ENCODE assay signal across 9 cellular contexts in genomic region chr12:12714276-12715001, GRCh38. TPM values are rescaled to one million over a fixed set of nuclear protein-coding genes. Genes with fewer than 3 reads are reported as not detected.
DNase-seq lines count a peak whose midpoint lies in the region; ATAC-seq and TF ChIP-seq lines count a peak whose summit lies in the region.
"Had no signal": no experiment of that assay in that cellular context is flagged by ENCODE, and none has a peak within 500 bp of the region (broad histone marks: within the 10 kb centered on the region; RNA-seq: fewer than 3 reads in every experiment).

No MANE protein-coding gene starts in this region.

- no peaks in the 10 kb centered on the region for H3K27me3 ChIP-seq in CD4-positive, alpha-beta T cell (ENCODE audit: control insufficient read depth, insufficient read depth, low read length)
- no peaks in the 10 kb centered on the region for H3K27me3 ChIP-seq in ovary

- H3K36me3 ChIP-seq in ovary = no peaks in the 10 kb centered on the region

- CTCF ChIA-PET in CD4-positive, alpha-beta T cell (lab: Charles Lee) = interaction anchor here (0.7 to 1.7 kb wide), 13 partner anchors 9 to 358 kb away, joined by 3 to 20 read pairs (median 4); partner anchors contain the start of gene BORCS5
- CTCF ChIA-PET in activated CD8-positive, alpha-beta T cell treated with anti-CD3 and anti-CD28 coated beads, Interleukin-2, amount 10 ng/mL, durations not matched to agents 7 days and 5 days (lab: Charles Lee) = interaction anchor here (0.9 to 3.6 kb wide), 16 partner anchors 9 to 356 kb away, joined by 3 to 23 read pairs (median 4); partner anchors contain the start of gene GPR19

- H3K4me1 ChIP-seq in ovary (ENCODE audit: insufficient read depth) = peaks cover 17% of the 10 kb centered on the region

- peak; percentile 58 for ATAC-seq in CD4-positive, alpha-beta T cell (ENCODE audit: poor library complexity)
- peak; percentile 24 for ATAC-seq in GM21381 (IDR thresholded peaks at IDR 0.05; ENCODE audit: unreplicated experiment)
- peak; percentile 11 for ATAC-seq in activated CD8-positive, alpha-beta T cell treated with anti-CD3 and anti-CD28 coated beads, Interleukin-2, amount 10 ng/mL, durations not matched to agents 7 days and 5 days
- no peak for ATAC-seq in SK-N-SH treated with all-trans-retinoic acid at 6 μM for 48 hours
- no peak for ATAC-seq in GM21825 (IDR thresholded peaks at IDR 0.05; ENCODE audit: unreplicated experiment)

- POLR2A ChIA-PET in CD4-positive, alpha-beta T cell (lab: Charles Lee) = interaction anchor here (0.7 to 16.3 kb wide), 33 partner anchors 9 to 1543 kb away, joined by 3 to 441 read pairs (median 6); partner anchors contain the start of genes BORCS5, CREBL2, DUSP16 and ETV6
- POLR2A ChIA-PET in activated CD8-positive, alpha-beta T cell treated with anti-CD3 and anti-CD28 coated beads, Interleukin-2, amount 10 ng/mL, durations not matched to agents 7 days and 5 days (lab: Charles Lee) = interaction anchor here (0.7 to 16.1 kb wide), 17 partner anchors 9 to 365 kb away, joined by 3 to 516 read pairs (median 8); partner anchors contain the start of genes BORCS5, CREBL2, DUSP16 and GPR19

- no peaks in the 10 kb centered on the region for H3K9me3 ChIP-seq in CD4-positive, alpha-beta T cell (ENCODE audit: control insufficient read depth, low read length)
- H3K9me3 ChIP-seq in ovary = no peaks in the 10 kb centered on the region

- H3K4me3 Mint-ChIP-seq in CD4-positive, alpha-beta T cell = peak overlapping the region; percentile 88
- H3K4me3 Mint-ChIP-seq in activated CD8-positive, alpha-beta T cell treated with anti-CD3 and anti-CD28 coated beads, Interleukin-2, amount 10 ng/mL, durations not matched to agents 7 days and 5 days = peak overlapping the region; percentile 88

- no peaks in the 10 kb centered on the region for H3K27me3 Mint-ChIP-seq in CD4-positive, alpha-beta T cell
- no peaks in the 10 kb centered on the region for H3K27me3 Mint-ChIP-seq in activated CD8-positive, alpha-beta T cell treated with anti-CD3 and anti-CD28 coated beads, Interleukin-2, amount 10 ng/mL, durations not matched to agents 7 days and 5 days (ENCODE audit: low read depth)

- H3K27ac Mint-ChIP-seq in CD4-positive, alpha-beta T cell = peak overlapping the region; percentile 95
- H3K27ac Mint-ChIP-seq in activated CD8-positive, alpha-beta T cell treated with anti-CD3 and anti-CD28 coated beads, Interleukin-2, amount 10 ng/mL, durations not matched to agents 7 days and 5 days = peak overlapping the region; percentile 98

- H3K36me3 Mint-ChIP-seq in CD4-positive, alpha-beta T cell (ENCODE audit: low read depth) = peaks cover 51% of the 10 kb centered on the region
- peaks cover 25% of the 10 kb centered on the region for H3K36me3 Mint-ChIP-seq in activated CD8-positive, alpha-beta T cell treated with anti-CD3 and anti-CD28 coated beads, Interleukin-2, amount 10 ng/mL, durations not matched to agents 7 days and 5 days (ENCODE audit: low read depth)

- no peak for TF ChIP-seq EP300 in ovary (IDR thresholded peaks at IDR 0.05)

- H3K4me1 Mint-ChIP-seq in CD4-positive, alpha-beta T cell (ENCODE audit: low read depth) = peaks cover 58% of the 10 kb centered on the region
- H3K4me1 Mint-ChIP-seq in activated CD8-positive, alpha-beta T cell treated with anti-CD3 and anti-CD28 coated beads, Interleukin-2, amount 10 ng/mL, durations not matched to agents 7 days and 5 days (ENCODE audit: low read depth) = peaks cover 28% of the 10 kb centered on the region

- intact Hi-C loops in CD4-positive, alpha-beta T cell (cut with DNase I, micrococcal nuclease) = loop anchor here (1.0 to 5.0 kb wide), 5 partner anchors 18 to 388 kb away; partner anchors contain the start of genes DUSP16 (in 1 of the 2), GPR19 (in 1 of the 2) and GSG1 (in 1 of the 2)
- intact Hi-C loops in ovary (cut with DNase I) = loop anchor here in 2 of 4 donors (5.0 to 10.0 kb wide), 2 partner anchors 152 to 280 kb away; partner anchors contain the start of gene DUSP16 (in 2 of the 2)

- WGBS in ovary, 3 donors = 11 to 15% (median 11%) methylated on average over 23 of the region's 23 CpGs

- peak; percentile 44 for TF ChIP-seq POLR2A in ovary (IDR thresholded peaks at IDR 0.05)

- no peak for TF ChIP-seq CTCF in CD4-positive, alpha-beta T cell (IDR thresholded peaks at IDR 0.05)
- TF ChIP-seq CTCF in ovary (IDR thresholded peaks at IDR 0.05) = no peak

- H3K9me3 Mint-ChIP-seq in CD4-positive, alpha-beta T cell = no peaks in the 10 kb centered on the region
- no peaks in the 10 kb centered on the region for H3K9me3 Mint-ChIP-seq in activated CD8-positive, alpha-beta T cell treated with anti-CD3 and anti-CD28 coated beads, Interleukin-2, amount 10 ng/mL, durations not matched to agents 7 days and 5 days (ENCODE audit: insufficient read depth)

- H3K4me3 ChIP-seq in ovary = peak overlapping the region; percentile 22
- H3K4me3 ChIP-seq: SK-N-MC had no signal

- peak overlapping the region; percentile 97 for H3K27ac ChIP-seq in CD4-positive, alpha-beta T cell (ENCODE audit: low read depth, low read length)
- peak overlapping the region; percentile 44 to 99 for H3K27ac ChIP-seq in ovary

- peak; percentile 52 to 73 (median 63) for DNase-seq in CD4-positive, alpha-beta T cell
- DNase-seq in NCI-H2107 (lab: John Stamatoyannopoulos, UW) (peak; percentile 33), fibroblast of peridontal ligament (ENCODE audit: extremely low read depth) (peak; percentile 49), ovary (peak in 3 of 5 donors; percentile 50 to 62 (median 60))
- peak; percentile 66 for DNase-seq in activated CD8-positive, alpha-beta T cell treated with anti-CD3 and anti-CD28 coated beads, Interleukin-2, amount 10 ng/mL, durations not matched to agents 7 days and 5 days

TF ChIP-seq in SK-N-SH treated with all-trans-retinoic acid at 6 μM for 48 hours, 23 proteins besides CTCF, POLR2A, EP300 and RAD21 (continues in another document):
- no peak for TF ChIP-seq ARNTL (CRISPR knock-in tag; IDR thresholded peaks at IDR 0.05; ENCODE audit: borderline replicate concordance, low read depth)
- no peak for TF ChIP-seq TCF4 (CRISPR knock-in tag; IDR thresholded peaks at IDR 0.05; ENCODE audit: borderline replicate concordance)
- no peak for TF ChIP-seq TOX (CRISPR knock-in tag; IDR thresholded peaks at IDR 0.05; ENCODE audit: borderline replicate concordance)
- TF ChIP-seq ZFP30 (CRISPR knock-in tag; IDR thresholded peaks at IDR 0.05) = no peak
- TF ChIP-seq BACH2 (CRISPR knock-in tag; IDR thresholded peaks at IDR 0.05; ENCODE audit: borderline replicate concordance) = no peak
- no peak for TF ChIP-seq ESRRG (CRISPR knock-in tag; IDR thresholded peaks at IDR 0.05)
- TF ChIP-seq PPARA (CRISPR knock-in tag; IDR thresholded peaks at IDR 0.05; ENCODE audit: borderline replicate concordance) = no peak
- no peak for TF ChIP-seq ZC3H10 (CRISPR knock-in tag; IDR thresholded peaks at IDR 0.05)
- TF ChIP-seq ZFP3 (CRISPR knock-in tag; IDR thresholded peaks at IDR 0.05) = no peak
- no peak for TF ChIP-seq SNAI2 (CRISPR knock-in tag; IDR thresholded peaks at IDR 0.05)
- TF ChIP-seq POU6F1 (CRISPR knock-in tag; IDR thresholded peaks at IDR 0.05; ENCODE audit: borderline replicate concordance, low read depth) = no peak
- no peak for TF ChIP-seq GLIS3 (CRISPR knock-in tag; IDR thresholded peaks at IDR 0.05)
- no peak for TF ChIP-seq CREB5 (CRISPR knock-in tag; IDR thresholded peaks at IDR 0.05; ENCODE audit: low read depth)

RNA-seq across cellular contexts. Expression of gene CDKN1B, which starts 2.7 kb away (rescaled TPM):
- 100 to 1,000 TPM; 352 TPM for total RNA-seq in CD4-positive, alpha-beta T cell
- total RNA-seq in activated CD8-positive, alpha-beta T cell treated with anti-CD3 and anti-CD28 coated beads, Interleukin-2, amount 10 ng/mL, durations not matched to agents 7 days and 5 days = 10 to 100 TPM; 90.5 to 96.7 TPM
- 10 to 100 TPM; 54.3 to 90.2 (median 76.8) TPM for total RNA-seq in ovary
- polyA plus RNA-seq in ovary = 10 to 100 TPM; 73.5 to 74.2 TPM

RNA-seq across cellular contexts. Expression of gene GPR19, which starts 18.5 kb away (rescaled TPM):
- total RNA-seq in CD4-positive, alpha-beta T cell = 1 to 10 TPM; 1.1 to 1.9 TPM
- 10 to 100 TPM in 1 of 2 experiments, 1 to 10 TPM in 1; 7.9 to 11.0 TPM for total RNA-seq in activated CD8-positive, alpha-beta T cell treated with anti-CD3 and anti-CD28 coated beads, Interleukin-2, amount 10 ng/mL, durations not matched to agents 7 days and 5 days
- total RNA-seq in ovary = under 1 TPM in 2 of 7 donors, not detected in 5; 0.35 to 0.38 TPM
- under 1 TPM; 0.06 to 0.13 TPM for polyA plus RNA-seq in ovary

Comparison
In these comparisons a context has a peak if more than half of its experiments do, and no peak if none do; other contexts are left out.
1. ATAC-seq: peak in CD4-positive, alpha-beta T cell (single experiment), GM21381 (single experiment) and activated CD8-positive, alpha-beta T cell treated with anti-CD3 and anti-CD28 coated beads, Interleukin-2, amount 10 ng/mL, durations not matched to agents 7 days and 5 days (single experiment); none in SK-N-SH treated with all-trans-retinoic acid at 6 μM for 48 hours (single experiment) and GM21825 (single experiment).
2. Peak in every context shown above with its lines, with median percentiles within 50 percentile points of each other: DNase-seq.